10 cellular contexts compared by ENCODE assay signal in the genomic region with DNA sequence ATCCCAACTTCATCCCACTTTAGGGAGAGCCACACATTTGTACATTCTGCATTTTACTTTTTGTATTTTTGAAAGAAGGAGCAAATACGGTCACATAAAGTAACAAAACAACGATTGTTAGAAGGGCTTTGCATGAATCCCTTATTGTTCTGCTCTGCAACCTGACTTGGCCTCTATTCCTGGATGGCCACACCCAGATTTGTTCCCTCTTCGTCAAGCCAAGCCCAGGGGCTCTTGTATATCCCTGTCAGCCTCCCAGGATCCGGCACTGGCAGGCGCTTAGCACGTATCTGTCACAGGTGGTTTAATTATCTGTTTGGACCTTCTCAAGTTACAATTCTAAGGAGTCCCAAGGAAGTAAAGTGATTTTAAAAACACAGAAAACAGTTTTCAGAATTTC. TPM values are rescaled to one million over a fixed set of nuclear protein-coding genes. Genes with fewer than 3 reads are reported as not detected.
DNase-seq lines count a peak whose midpoint lies in the region; ATAC-seq and TF ChIP-seq lines count a peak whose summit lies in the region.
"Had no signal": no experiment of that assay in that cellular context is flagged by ENCODE, and none has a peak within 500 bp of the region (broad histone marks: within the 10 kb centered on the region; RNA-seq: fewer than 3 reads in every experiment).

No MANE protein-coding gene starts in this region.

- no peak for TF ChIP-seq POLR2A in breast epithelium (IDR thresholded peaks at IDR 0.05)
- TF ChIP-seq POLR2A in thyroid gland (IDR thresholded peaks at IDR 0.05) = no peak

- peak overlapping the region in 1 of 3 donors; percentile 11 for H3K4me3 ChIP-seq in breast epithelium
- H3K4me3 ChIP-seq in lower lobe of right lung = no peak overlapping the region
- H3K4me3 ChIP-seq in thyroid gland (replicated peaks in 1 of 3) = no peak overlapping the region
- H3K4me3 ChIP-seq in CD8-positive, alpha-beta memory T cell (ENCODE audit: low read length) = no peak overlapping the region

- H3K4me1 Mint-ChIP-seq in CD8-positive, alpha-beta memory T cell = peaks cover 0 to 5% (median 2%) of the 10 kb centered on the region in 3 donors

- peak; percentile 78 to 86 for ATAC-seq in lower lobe of right lung
- no peak for ATAC-seq in GM21367 (IDR thresholded peaks at IDR 0.05; ENCODE audit: unreplicated experiment)

- no peaks in the 10 kb centered on the region for H3K36me3 ChIP-seq in breast epithelium
- no peaks in the 10 kb centered on the region for H3K36me3 ChIP-seq in lower lobe of right lung
- H3K36me3 ChIP-seq in thyroid gland = no peaks in the 10 kb centered on the region
- H3K36me3 ChIP-seq in CD8-positive, alpha-beta memory T cell (ENCODE audit: insufficient read depth, low read length) = no peaks in the 10 kb centered on the region

- POLR2A ChIA-PET in CD8-positive, alpha-beta memory T cell (lab: Charles Lee) = no interaction called here

- H3K9me3 Mint-ChIP-seq in CD8-positive, alpha-beta memory T cell = peaks cover 16 to 33% (median 31%) of the 10 kb centered on the region in 5 donors

- CTCF ChIA-PET in CD8-positive, alpha-beta memory T cell (lab: Charles Lee) = no interaction called here

- no peak overlapping the region for H3K27ac Mint-ChIP-seq in CD8-positive, alpha-beta memory T cell
- H3K27ac Mint-ChIP-seq: memory B cell had no signal

- peaks cover 7 to 16% of the 10 kb centered on the region in 2 donors for H3K9me3 ChIP-seq in breast epithelium
- peaks cover 18% of the 10 kb centered on the region for H3K9me3 ChIP-seq in lower lobe of right lung
- no peaks in the 10 kb centered on the region for H3K9me3 ChIP-seq in thyroid gland
- H3K9me3 ChIP-seq in CD8-positive, alpha-beta memory T cell (ENCODE audit: low read length) = no peaks in the 10 kb centered on the region

- peaks cover under 1 to 28% (median 3%) of the 10 kb centered on the region in 3 donors for H3K36me3 Mint-ChIP-seq in CD8-positive, alpha-beta memory T cell

- intact Hi-C loops in breast epithelium (cut with DNase I; ENCODE audit: low total_unique reads) = no loop called here
- intact Hi-C loops in lower lobe of right lung (cut with DNase I) = no loop called here
- intact Hi-C loops in thyroid gland (cut with DNase I) = no loop called here

- 21 to 28% methylated on average over 6 of the region's 6 CpGs for WGBS in thyroid gland, 2 donors

- peaks cover 11 to 28% of the 10 kb centered on the region in 2 donors for H3K4me1 ChIP-seq in breast epithelium
- H3K4me1 ChIP-seq in lower lobe of right lung = peaks cover 22% of the 10 kb centered on the region
- H3K4me1 ChIP-seq in thyroid gland = peaks cover 7 to 31% of the 10 kb centered on the region in 2 donors
- no peaks in the 10 kb centered on the region for H3K4me1 ChIP-seq in CD8-positive, alpha-beta memory T cell (ENCODE audit: insufficient read depth, low read length)

- no peak overlapping the region for H3K4me3 Mint-ChIP-seq in CD8-positive, alpha-beta memory T cell
- H3K4me3 Mint-ChIP-seq: memory B cell had no signal

- DNase-seq in NCI-H146 (lab: John Stamatoyannopoulos, UW) (peak; percentile 32), NCI-H146 treated with DMSO at 0.1 percent for 48 hours (lab: John Stamatoyannopoulos, UW; ENCODE audit: unreplicated experiment) (no peak), breast epithelium (ENCODE audit: low spot score in 2 of 2) (peak; percentile 75 to 96), lower lobe of right lung (no peak), thyroid gland (peak; percentile 66 to 73)
- no peak for DNase-seq in CD8-positive, alpha-beta memory T cell
- no peak for DNase-seq in activated CD4-positive, CD25-positive, alpha-beta regulatory T cell treated with anti-CD3 and anti-CD28 coated beads, Interleukin-2, amount 50 U/mL, for 72 hours
- DNase-seq: activated naive CD4-positive, alpha-beta T cell treated with Interleukin-2 at 50 U/mL for 16 hours had no signal

- H3K27me3 ChIP-seq in breast epithelium (no peaks in the 10 kb centered on the region), lower lobe of right lung (ENCODE audit: low read depth) (no peaks in the 10 kb centered on the region), thyroid gland (no peaks in the 10 kb centered on the region)
- no peaks in the 10 kb centered on the region for H3K27me3 ChIP-seq in CD8-positive, alpha-beta memory T cell (ENCODE audit: insufficient read depth, low read length, poor library complexity, severe bottlenecking)

- TF ChIP-seq CTCF in breast epithelium (IDR thresholded peaks at IDR 0.05) (no peak), lower lobe of right lung (IDR thresholded peaks at IDR 0.05) (no peak), thyroid gland (IDR thresholded peaks at IDR 0.05) (no peak)

- H3K27ac ChIP-seq in breast epithelium (peak overlapping the region; percentile 90), lower lobe of right lung (peak overlapping the region; percentile 56), thyroid gland (peak overlapping the region; percentile 31 to 66 (median 39))
- H3K27ac ChIP-seq in CD8-positive, alpha-beta memory T cell (ENCODE audit: low read depth, low read length) = no peak overlapping the region

- H3K27me3 Mint-ChIP-seq in CD8-positive, alpha-beta memory T cell = peaks cover 9 to 14% of the 10 kb centered on the region in 2 donors

RNA-seq across cellular contexts. Expression of gene CRYAA, which starts 28.0 kb away (rescaled TPM):
- not detected for total RNA-seq in breast epithelium
- total RNA-seq in lower lobe of right lung = not detected
- not detected for total RNA-seq in thyroid gland
- not detected for total RNA-seq in CD8-positive, alpha-beta memory T cell
- not detected for polyA plus RNA-seq in CD8-positive, alpha-beta memory T cell

Comparison
In these comparisons a context has a peak if more than half of its experiments do, and no peak if none do; other contexts are left out.
1. DNase-seq: peak in NCI-H146 (single experiment), breast epithelium (2 of 2) and thyroid gland (2 of 2); none in NCI-H146 treated with DMSO at 0.1 percent for 48 hours (single experiment), lower lobe of right lung (single experiment), CD8-positive, alpha-beta memory T cell (0 of 5) and activated CD4-positive, CD25-positive, alpha-beta regulatory T cell treated with anti-CD3 and anti-CD28 coated beads, Interleukin-2, amount 50 U/mL, for 72 hours (single experiment).